In genomic region chr6:13712485-13712990, GRCh38 we compare ENCODE assay signal across 8 cellular contexts. TPM values are rescaled to one million over a fixed set of nuclear protein-coding genes. Genes with fewer than 3 reads are reported as not detected.
A peak's percentile ranks its signal among the peaks of the same experiment; 100 is the strongest.
DNase-seq lines count a peak whose midpoint lies in the region; ATAC-seq and TF ChIP-seq lines count a peak whose summit lies in the region.

No MANE protein-coding gene starts in this region.

- H2BK5ac ChIP-seq in H9 (ENCODE audit: insufficient read length, low read length), result no peak overlapping the region

- H3K14ac ChIP-seq in H9 (ENCODE audit: insufficient read depth, low read length), result no peak overlapping the region

- peaks cover 7% of the 10 kb centered on the region for H3K23me2 ChIP-seq in H9 (ENCODE audit: insufficient read length, low read depth, low read length, poor library complexity, severe bottlenecking)

- no peak overlapping the region for H4K5ac ChIP-seq in H9 (ENCODE audit: insufficient read length, low read depth, low read length)

- peaks cover 6 to 12% (median 9%) of the 10 kb centered on the region in 3 experiments for H3K36me3 Mint-ChIP-seq in H9 (ENCODE audit: insufficient read depth in 1 of 3, low read depth in 3 of 3)
- H3K36me3 Mint-ChIP-seq in activated T-helper 17 cell treated with anti-CD3 and anti-CD28 coated beads, Interleukin-2, amount 50 U/mL, for 72 hours (ENCODE audit: low read depth), result peaks cover 31% of the 10 kb centered on the region

- peak overlapping the region; percentile 92 for H3K27ac ChIP-seq in 22Rv1
- peak overlapping the region; percentile 82 for H3K27ac ChIP-seq in H9 (ENCODE audit: insufficient read length, low read depth, low read length)
- H3K27ac ChIP-seq in hepatocyte, result peak overlapping the region; percentile 94
- H3K27ac ChIP-seq in skin epidermis, result peak overlapping the region; percentile 87 to 98 (median 95)

- H3K9me3 ChIP-seq in H9 (ENCODE audit: control insufficient read depth, low read depth, low read length) (no peaks in the 10 kb centered on the region), hepatocyte (ENCODE audit: low read depth) (no peaks in the 10 kb centered on the region)

- H3K4me3 Mint-ChIP-seq in H9, result peak overlapping the region; percentile 84 to 92
- peak overlapping the region; percentile 95 for H3K4me3 Mint-ChIP-seq in activated T-helper 17 cell treated with anti-CD3 and anti-CD28 coated beads, Interleukin-2, amount 50 U/mL, for 72 hours

- H3K4me2 ChIP-seq in H9 (ENCODE audit: insufficient read depth, insufficient read length, low read length), result peak overlapping the region; percentile 91
- H3K4me2 ChIP-seq in hepatocyte, result peak overlapping the region; percentile 79

- ATAC-seq in activated T-helper 17 cell treated with anti-CD3 and anti-CD28 coated beads, Interleukin-2, amount 50 U/mL, for 72 hours (replicated peaks), result no peak
- ATAC-seq in activated CD4-positive, CD25-positive, alpha-beta regulatory T cell treated with anti-CD3 and anti-CD28 coated beads, Interleukin-2, amount 50 U/mL, for 24 hours, result no peak
- ATAC-seq in GM18517 (IDR thresholded peaks at IDR 0.05; ENCODE audit: unreplicated experiment), result no peak

- TF ChIP-seq CTCF in 22Rv1 (IDR thresholded peaks at IDR 0.05), result no peak
- TF ChIP-seq CTCF in H9 (conservative IDR thresholded peaks at IDR 0.05), result no peak
- TF ChIP-seq CTCF in hepatocyte (IDR thresholded peaks at IDR 0.05; ENCODE audit: poor library complexity), result no peak

- H3K4me3 ChIP-seq in hepatocyte, result peak overlapping the region; percentile 45
- peak overlapping the region; percentile 56 to 93 (median 80) for H3K4me3 ChIP-seq in skin epidermis

- H3K79me1 ChIP-seq in H9 (ENCODE audit: insufficient read depth, low read depth, low read length, poor library complexity, severe bottlenecking), result no peaks in the 10 kb centered on the region

- H3K4me1 ChIP-seq in H9 (ENCODE audit: insufficient read depth, low read length), result peaks cover 2% of the 10 kb centered on the region; the same call in 1 of the 2 replicates
- peaks cover 10% of the 10 kb centered on the region for H3K4me1 ChIP-seq in hepatocyte (ENCODE audit: insufficient read depth)

- peak overlapping the region; percentile 82 to 97 (median 94) for H3K27ac Mint-ChIP-seq in H9
- H3K27ac Mint-ChIP-seq in activated T-helper 17 cell treated with anti-CD3 and anti-CD28 coated beads, Interleukin-2, amount 50 U/mL, for 72 hours, result peak overlapping the region; percentile 98

- no peak overlapping the region for H3K4ac ChIP-seq in H9 (ENCODE audit: low read depth, low read length)

- H3K9me3 Mint-ChIP-seq in H9, result peaks cover 9 to 17% of the 10 kb centered on the region in 2 experiments
- no peaks in the 10 kb centered on the region for H3K9me3 Mint-ChIP-seq in activated T-helper 17 cell treated with anti-CD3 and anti-CD28 coated beads, Interleukin-2, amount 50 U/mL, for 72 hours

- H3T11ph ChIP-seq in H9 (ENCODE audit: low read length), result no peak overlapping the region

- no peak overlapping the region for H3K18ac ChIP-seq in H9 (ENCODE audit: insufficient read length, low read depth, low read length)

- H3K27me3 Mint-ChIP-seq in H9 (ENCODE audit: low read depth), result no peaks in the 10 kb centered on the region; the same call in 1 of the 2 replicates
- no peaks in the 10 kb centered on the region for H3K27me3 Mint-ChIP-seq in activated T-helper 17 cell treated with anti-CD3 and anti-CD28 coated beads, Interleukin-2, amount 50 U/mL, for 72 hours

- H3K79me2 ChIP-seq in H9 (ENCODE audit: insufficient read depth, low read length) (peaks cover 9% of the 10 kb centered on the region; the same call in 1 of the 2 replicates), hepatocyte (peaks cover 36% of the 10 kb centered on the region)

- no peak overlapping the region for H2AK5ac ChIP-seq in H9 (ENCODE audit: insufficient read length, low read length)

- H3K9ac ChIP-seq in H9 (ENCODE audit: extremely low read depth, insufficient read length, low read length), result peak overlapping the region; percentile 71

- WGBS in H9 (ENCODE audit: extremely low coverage, insufficient read length, low lambda C conversion rate), result no CpG with 5 or more reads among the region's 8 CpGs
- 26% methylated on average over 8 of the region's 8 CpGs for WGBS in hepatocyte (ENCODE audit: low lambda C conversion rate, missing lambda C conversion rate)

- no peak overlapping the region for H2BK120ac ChIP-seq in H9 (ENCODE audit: low read depth, low read length, poor library complexity, severe bottlenecking)

- H4K91ac ChIP-seq in H9 (ENCODE audit: insufficient read length, low read depth, low read length), result no peak overlapping the region

- no peaks in the 10 kb centered on the region for H4K20me1 ChIP-seq in H9 (ENCODE audit: control insufficient read depth, insufficient read depth, insufficient read length)
- peaks cover 19% of the 10 kb centered on the region for H4K20me1 ChIP-seq in hepatocyte (ENCODE audit: insufficient read depth, poor library complexity, severe bottlenecking)

- H2AFZ ChIP-seq in H9 (ENCODE audit: low read length) (peak overlapping the region; percentile 51), hepatocyte (peak overlapping the region; percentile 92)

- no peak overlapping the region for H2BK15ac ChIP-seq in H9 (ENCODE audit: low read depth, low read length)

- no peak overlapping the region for H3K56ac ChIP-seq in H9 (ENCODE audit: insufficient read length, low read depth, low read length)

- H3K4me1 Mint-ChIP-seq in H9, result peaks cover 32 to 33% of the 10 kb centered on the region in 2 experiments
- H3K4me1 Mint-ChIP-seq in activated T-helper 17 cell treated with anti-CD3 and anti-CD28 coated beads, Interleukin-2, amount 50 U/mL, for 72 hours, result peaks cover 26% of the 10 kb centered on the region

- no peak overlapping the region for H2BK20ac ChIP-seq in H9 (ENCODE audit: low read depth, low read length, poor library complexity, severe bottlenecking)

- no peaks in the 10 kb centered on the region for H3K36me3 ChIP-seq in hepatocyte (replicated peaks; ENCODE audit: insufficient read depth, low read depth)

- H2BK12ac ChIP-seq in H9 (ENCODE audit: insufficient read length, low read depth, low read length), result no peak overlapping the region

- H3K9me2 ChIP-seq in hepatocyte (replicated peaks; ENCODE audit: insufficient read depth), result no peaks in the 10 kb centered on the region

- no peak overlapping the region for H4K8ac ChIP-seq in H9 (replicated peaks; ENCODE audit: insufficient read length, low read depth, low read length)

- no peak overlapping the region for H3K23ac ChIP-seq in H9 (ENCODE audit: insufficient read length, low read depth, low read length)

- H3K27me3 ChIP-seq in H9 (ENCODE audit: insufficient read depth, low read length), result no peaks in the 10 kb centered on the region
- H3K27me3 ChIP-seq in hepatocyte, result no peaks in the 10 kb centered on the region

- DNase-seq in H9, result no peak
- DNase-seq in hepatocyte (ENCODE audit: low spot score), result no peak
- no peak for DNase-seq in NCI-H1436 (lab: John Stamatoyannopoulos, UW)

RNA-seq across cellular contexts. Expression of gene RANBP9, which starts 0.9 kb away (rescaled TPM):
- 35.8 and 37.2 TPM in 2 replicates for total RNA-seq in H9 (2021)
- total RNA-seq in activated T-helper 17 cell treated with anti-CD3 and anti-CD28 coated beads, Interleukin-2, amount 50 U/mL, for 72 hours, result 10 to 100 TPM; 57.3 to 68.2 TPM
- 28.6 and 36.1 TPM in 2 replicates for total RNA-seq in hepatocyte
- 20.1 and 24.2 TPM in 2 replicates for polyA plus RNA-seq in hepatocyte
